In genomic region chr1:23743287-23744052, GRCh38 we compare ENCODE assay signal across 1 cellular context.
A peak's percentile ranks its signal among the peaks of the same experiment; 100 is the strongest.
TF ChIP-seq lines count a peak whose summit lies in the region.

A gene with protein sequence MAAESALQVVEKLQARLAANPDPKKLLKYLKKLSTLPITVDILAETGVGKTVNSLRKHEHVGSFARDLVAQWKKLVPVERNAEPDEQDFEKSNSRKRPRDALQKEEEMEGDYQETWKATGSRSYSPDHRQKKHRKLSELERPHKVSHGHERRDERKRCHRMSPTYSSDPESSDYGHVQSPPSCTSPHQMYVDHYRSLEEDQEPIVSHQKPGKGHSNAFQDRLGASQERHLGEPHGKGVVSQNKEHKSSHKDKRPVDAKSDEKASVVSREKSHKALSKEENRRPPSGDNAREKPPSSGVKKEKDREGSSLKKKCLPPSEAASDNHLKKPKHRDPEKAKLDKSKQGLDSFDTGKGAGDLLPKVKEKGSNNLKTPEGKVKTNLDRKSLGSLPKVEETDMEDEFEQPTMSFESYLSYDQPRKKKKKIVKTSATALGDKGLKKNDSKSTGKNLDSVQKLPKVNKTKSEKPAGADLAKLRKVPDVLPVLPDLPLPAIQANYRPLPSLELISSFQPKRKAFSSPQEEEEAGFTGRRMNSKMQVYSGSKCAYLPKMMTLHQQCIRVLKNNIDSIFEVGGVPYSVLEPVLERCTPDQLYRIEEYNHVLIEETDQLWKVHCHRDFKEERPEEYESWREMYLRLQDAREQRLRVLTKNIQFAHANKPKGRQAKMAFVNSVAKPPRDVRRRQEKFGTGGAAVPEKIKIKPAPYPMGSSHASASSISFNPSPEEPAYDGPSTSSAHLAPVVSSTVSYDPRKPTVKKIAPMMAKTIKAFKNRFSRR (plus strand): TSS chr1:23743471. CDS start chr1:23743504, 33 bp downstream.

TF ChIP-seq in K562, 482 proteins besides CTCF, POLR2A, EP300 and RAD21 (continued from another document and continues in another):
- 0 out of 2 replicates have a peak, but pooled peaks have one; percentile 61 for TF ChIP-seq ZNF395 (CRISPR knock-in tag; IDR thresholded peaks at IDR 0.05)
- TF ChIP-seq, protein P1, sequence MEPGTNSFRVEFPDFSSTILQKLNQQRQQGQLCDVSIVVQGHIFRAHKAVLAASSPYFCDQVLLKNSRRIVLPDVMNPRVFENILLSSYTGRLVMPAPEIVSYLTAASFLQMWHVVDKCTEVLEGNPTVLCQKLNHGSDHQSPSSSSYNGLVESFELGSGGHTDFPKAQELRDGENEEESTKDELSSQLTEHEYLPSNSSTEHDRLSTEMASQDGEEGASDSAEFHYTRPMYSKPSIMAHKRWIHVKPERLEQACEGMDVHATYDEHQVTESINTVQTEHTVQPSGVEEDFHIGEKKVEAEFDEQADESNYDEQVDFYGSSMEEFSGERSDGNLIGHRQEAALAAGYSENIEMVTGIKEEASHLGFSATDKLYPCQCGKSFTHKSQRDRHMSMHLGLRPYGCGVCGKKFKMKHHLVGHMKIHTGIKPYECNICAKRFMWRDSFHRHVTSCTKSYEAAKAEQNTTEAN (CRISPR knock-in tag; IDR thresholded peaks at IDR 0.05), result no peak
- TF ChIP-seq HNRNPLL (IDR thresholded peaks at IDR 0.05; ENCODE audit: low read depth, low read length, poor library complexity, severe bottlenecking), result peak; percentile 30
- TF ChIP-seq MECOM (CRISPR knock-in tag; IDR thresholded peaks at IDR 0.05), result no peak
- TF ChIP-seq MAZ (CRISPR knock-in tag; conservative IDR thresholded peaks at IDR 0.05 in 1 of 2, IDR thresholded peaks at IDR 0.05 in 1 of 2), result peak; percentile 69 to 82
- peak; percentile 75; the same call in 1 of the 2 replicates for TF ChIP-seq ETV5 (CRISPR knock-in tag; IDR thresholded peaks at IDR 0.05; ENCODE audit: low read depth)
- TF ChIP-seq ZNF184 (CRISPR knock-in tag; IDR thresholded peaks at IDR 0.05), result no peak
- TF ChIP-seq ETV1 (tag; conservative IDR thresholded peaks at IDR 0.05; ENCODE audit: low read depth), result peak; percentile 49; the same call in 1 of the 2 replicates
- 0 out of 2 replicates have a peak, but pooled peaks have one; percentile 85 for TF ChIP-seq CAMTA2 (CRISPR knock-in tag; conservative IDR thresholded peaks at IDR 0.05)
- TF ChIP-seq, protein P2, sequence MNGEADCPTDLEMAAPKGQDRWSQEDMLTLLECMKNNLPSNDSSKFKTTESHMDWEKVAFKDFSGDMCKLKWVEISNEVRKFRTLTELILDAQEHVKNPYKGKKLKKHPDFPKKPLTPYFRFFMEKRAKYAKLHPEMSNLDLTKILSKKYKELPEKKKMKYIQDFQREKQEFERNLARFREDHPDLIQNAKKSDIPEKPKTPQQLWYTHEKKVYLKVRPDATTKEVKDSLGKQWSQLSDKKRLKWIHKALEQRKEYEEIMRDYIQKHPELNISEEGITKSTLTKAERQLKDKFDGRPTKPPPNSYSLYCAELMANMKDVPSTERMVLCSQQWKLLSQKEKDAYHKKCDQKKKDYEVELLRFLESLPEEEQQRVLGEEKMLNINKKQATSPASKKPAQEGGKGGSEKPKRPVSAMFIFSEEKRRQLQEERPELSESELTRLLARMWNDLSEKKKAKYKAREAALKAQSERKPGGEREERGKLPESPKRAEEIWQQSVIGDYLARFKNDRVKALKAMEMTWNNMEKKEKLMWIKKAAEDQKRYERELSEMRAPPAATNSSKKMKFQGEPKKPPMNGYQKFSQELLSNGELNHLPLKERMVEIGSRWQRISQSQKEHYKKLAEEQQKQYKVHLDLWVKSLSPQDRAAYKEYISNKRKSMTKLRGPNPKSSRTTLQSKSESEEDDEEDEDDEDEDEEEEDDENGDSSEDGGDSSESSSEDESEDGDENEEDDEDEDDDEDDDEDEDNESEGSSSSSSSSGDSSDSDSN (IDR thresholded peaks at IDR 0.05; ENCODE audit: borderline replicate concordance in 1 of 2, low read depth in 2 of 2, low read length in 2 of 2), result peak; percentile 71 to 93
- no peak for TF ChIP-seq ZNF586 (CRISPR knock-in tag; conservative IDR thresholded peaks at IDR 0.05)
- TF ChIP-seq RB1 (IDR thresholded peaks at IDR 0.05; ENCODE audit: low read depth), result peak; percentile 69
- no peak for TF ChIP-seq BRF1 (IDR thresholded peaks at IDR 0.05; ENCODE audit: borderline replicate concordance, extremely low read depth, insufficient read length)
- TF ChIP-seq FUS (optimal IDR thresholded peaks at IDR 0.05; ENCODE audit: low read depth, low read length), result peak; percentile 49
- peak; percentile 36; the same call in 1 of the 2 replicates for TF ChIP-seq ZBTB1 (CRISPR knock-in tag; IDR thresholded peaks at IDR 0.05; ENCODE audit: borderline replicate concordance, low read depth)
- 0 out of 2 replicates have a peak, but pooled peaks have one; percentile 25 for TF ChIP-seq POLR2H (tag; IDR thresholded peaks at IDR 0.05; ENCODE audit: low read depth)
- TF ChIP-seq, protein P3, sequence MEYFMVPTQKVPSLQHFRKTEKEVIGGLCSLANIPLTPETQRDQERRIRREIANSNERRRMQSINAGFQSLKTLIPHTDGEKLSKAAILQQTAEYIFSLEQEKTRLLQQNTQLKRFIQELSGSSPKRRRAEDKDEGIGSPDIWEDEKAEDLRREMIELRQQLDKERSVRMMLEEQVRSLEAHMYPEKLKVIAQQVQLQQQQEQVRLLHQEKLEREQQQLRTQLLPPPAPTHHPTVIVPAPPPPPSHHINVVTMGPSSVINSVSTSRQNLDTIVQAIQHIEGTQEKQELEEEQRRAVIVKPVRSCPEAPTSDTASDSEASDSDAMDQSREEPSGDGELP (CRISPR knock-in tag; IDR thresholded peaks at IDR 0.05; ENCODE audit: borderline replicate concordance), result peak; percentile 94
- peak; percentile 69 to 95 (median 92) for TF ChIP-seq YY1 (IDR thresholded peaks at IDR 0.05; ENCODE audit: borderline replicate concordance in 1 of 3, control insufficient read depth in 1 of 3, extremely low read depth in 1 of 3, insufficient read depth in 3 of 3, insufficient read length in 1 of 3, insufficient replicate concordance in 2 of 3, low read depth in 1 of 3, low read length in 2 of 3)
- TF ChIP-seq ZNF449 (CRISPR knock-in tag; IDR thresholded peaks at IDR 0.05), result no peak
- peak; percentile 35; the same call in 1 of the 2 replicates for TF ChIP-seq ZNF143 (CRISPR knock-in tag; IDR thresholded peaks at IDR 0.05)
- TF ChIP-seq ZNF282 (CRISPR knock-in tag; IDR thresholded peaks at IDR 0.05), result peak; percentile 90
- TF ChIP-seq SMAD3 (CRISPR knock-in tag; conservative IDR thresholded peaks at IDR 0.05), result no peak
- TF ChIP-seq ZNF778 (CRISPR knock-in tag; IDR thresholded peaks at IDR 0.05), result no peak
- TF ChIP-seq, protein P4, sequence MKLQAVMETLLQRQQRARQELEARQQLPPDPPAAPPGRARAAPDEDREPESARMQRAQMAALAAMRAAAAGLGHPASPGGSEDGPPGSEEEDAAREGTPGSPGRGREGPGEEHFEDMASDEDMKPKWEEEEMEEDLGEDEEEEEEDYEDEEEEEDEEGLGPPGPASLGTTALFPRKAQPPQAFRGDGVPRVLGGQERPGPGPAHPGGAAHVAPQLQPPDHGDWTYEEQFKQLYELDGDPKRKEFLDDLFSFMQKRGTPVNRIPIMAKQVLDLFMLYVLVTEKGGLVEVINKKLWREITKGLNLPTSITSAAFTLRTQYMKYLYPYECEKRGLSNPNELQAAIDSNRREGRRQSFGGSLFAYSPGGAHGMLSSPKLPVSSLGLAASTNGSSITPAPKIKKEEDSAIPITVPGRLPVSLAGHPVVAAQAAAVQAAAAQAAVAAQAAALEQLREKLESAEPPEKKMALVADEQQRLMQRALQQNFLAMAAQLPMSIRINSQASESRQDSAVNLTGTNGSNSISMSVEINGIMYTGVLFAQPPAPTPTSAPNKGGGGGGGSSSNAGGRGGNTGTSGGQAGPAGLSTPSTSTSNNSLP (IDR thresholded peaks at IDR 0.05; ENCODE audit: borderline replicate concordance, low read depth, low read length), result no peak
- peak; percentile 65 for TF ChIP-seq BHLHE40 (IDR thresholded peaks at IDR 0.05; ENCODE audit: low read length)
- TF ChIP-seq CEBPG (CRISPR knock-in tag; IDR thresholded peaks at IDR 0.05), result peak; percentile 44; the same call in 1 of the 2 replicates
- TF ChIP-seq CEBPG (tag; conservative IDR thresholded peaks at IDR 0.05 in 1 of 2, IDR thresholded peaks at IDR 0.05 in 1 of 2), result no peak
- peak; percentile 29; the same call in 1 of the 2 replicates for TF ChIP-seq PML (IDR thresholded peaks at IDR 0.05; ENCODE audit: low read length)
- peak in 1 of 2 experiments; percentile 84; a peak in 2 of 4 replicates for TF ChIP-seq KDM4B (IDR thresholded peaks at IDR 0.05; ENCODE audit: borderline replicate concordance in 2 of 2, low read depth in 1 of 2)
- TF ChIP-seq ZNF175 (CRISPR knock-in tag; IDR thresholded peaks at IDR 0.05; ENCODE audit: low read depth), result no peak
- peak; percentile 85 for TF ChIP-seq CXXC5 (CRISPR knock-in tag; IDR thresholded peaks at IDR 0.05)
- TF ChIP-seq TRIM28 (IDR thresholded peaks at IDR 0.05), result no peak
- peak; percentile 7; the same call in 1 of the 2 replicates for TF ChIP-seq ATF1 (CRISPR knock-in tag; IDR thresholded peaks at IDR 0.05)
- peak; percentile 82 for TF ChIP-seq ATF1 (tag; IDR thresholded peaks at IDR 0.05)
- TF ChIP-seq, protein P5, sequence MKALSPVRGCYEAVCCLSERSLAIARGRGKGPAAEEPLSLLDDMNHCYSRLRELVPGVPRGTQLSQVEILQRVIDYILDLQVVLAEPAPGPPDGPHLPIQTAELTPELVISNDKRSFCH (CRISPR knock-in tag; IDR thresholded peaks at IDR 0.05), result no peak
- TF ChIP-seq, protein P5 (tag; IDR thresholded peaks at IDR 0.05), result 0 out of 2 replicates have a peak, but pooled peaks have one; percentile 16
- TF ChIP-seq HMGN3 (IDR thresholded peaks at IDR 0.05; ENCODE audit: borderline replicate concordance, extremely low read depth, insufficient read length, low read depth, low read length), result peak; percentile 45
- TF ChIP-seq TARDBP (IDR thresholded peaks at IDR 0.05), result 0 out of 2 replicates have a peak, but pooled peaks have one; percentile 23
- TF ChIP-seq HDAC1 (IDR thresholded peaks at IDR 0.05), result peak; percentile 50; a peak in 2 of 4 replicates
- TF ChIP-seq ZNF511 (CRISPR knock-in tag; IDR thresholded peaks at IDR 0.05), result peak; percentile 76
- TF ChIP-seq ZC3H4 (CRISPR knock-in tag; IDR thresholded peaks at IDR 0.05; ENCODE audit: borderline replicate concordance), result peak; percentile 62; the same call in 1 of the 2 replicates
- TF ChIP-seq ZNF740 (CRISPR knock-in tag; IDR thresholded peaks at IDR 0.05), result peak; percentile 67
- no peak; a peak in 1 of 4 replicates for TF ChIP-seq ZNF740 (tag; IDR thresholded peaks at IDR 0.05)
- peak; percentile 18; the same call in 1 of the 2 replicates for TF ChIP-seq ZNF232 (CRISPR knock-in tag; IDR thresholded peaks at IDR 0.05)
- TF ChIP-seq SNAPC5 (CRISPR knock-in tag; IDR thresholded peaks at IDR 0.05), result no peak
- TF ChIP-seq SMARCA5 (IDR thresholded peaks at IDR 0.05), result no peak
- no peak for TF ChIP-seq PURB (CRISPR knock-in tag; IDR thresholded peaks at IDR 0.05; ENCODE audit: low read depth)
- no peak for TF ChIP-seq DEAF1 (CRISPR knock-in tag; IDR thresholded peaks at IDR 0.05)
- TF ChIP-seq ZFX (CRISPR knock-in tag; IDR thresholded peaks at IDR 0.05), result peak; percentile 85
- no peak for TF ChIP-seq RHOXF2B (CRISPR knock-in tag; conservative IDR thresholded peaks at IDR 0.05)
- TF ChIP-seq ATF7 (IDR thresholded peaks at IDR 0.05), result peak; percentile 55
- 0 out of 2 replicates have a peak, but pooled peaks have one; percentile 81 for TF ChIP-seq NR1H2 (CRISPR knock-in tag; IDR thresholded peaks at IDR 0.05)
- peak; percentile 74; the same call in 1 of the 2 replicates for TF ChIP-seq EP400 (IDR thresholded peaks at IDR 0.05)
